Comparison of ENCODE assay signal across 31 cellular contexts in the genomic region with DNA sequence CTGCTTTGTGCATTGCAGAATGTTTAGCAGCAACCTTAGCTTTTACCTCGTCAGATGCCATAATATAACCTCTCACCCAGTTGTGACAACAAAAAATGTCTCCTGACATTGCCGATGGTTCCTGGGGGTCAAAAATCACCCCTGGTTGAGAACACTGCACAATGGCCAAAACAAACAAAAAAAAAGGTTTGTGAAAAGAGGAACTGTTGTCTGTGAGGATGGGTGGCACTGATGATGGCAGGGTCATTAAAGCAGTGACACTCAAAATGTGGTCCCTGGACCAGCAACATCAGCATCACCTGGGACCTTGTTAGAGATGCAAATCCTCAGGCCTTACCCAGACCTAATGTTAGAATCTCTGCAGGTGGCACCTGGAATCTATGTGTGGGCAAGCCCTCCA.
"Had no signal": no experiment of that assay in that cellular context is flagged by ENCODE, and none has a peak within 500 bp of the region (broad histone marks: within the 10 kb centered on the region; RNA-seq: fewer than 3 reads in every experiment).

No MANE protein-coding gene starts in this region.

- H3K27me3 ChIP-seq: brain microvascular endothelial cell, esophagus muscularis mucosa, gastrocnemius medialis, heart right ventricle had no signal

- FAIRE-seq: astrocyte, bronchial epithelial cell, colon had no signal

- DNase-seq: activated CD4-positive, alpha-beta memory T cell treated with anti-CD3 and anti-CD28 coated beads, Interleukin-2, amount 10 ng/mL, durations not matched to agents 7 days and 5 days; activated CD4-positive, alpha-beta T cell treated with anti-CD3 and anti-CD28 coated beads for 1 hour; activated CD4-positive, alpha-beta T cell treated with anti-CD3 and anti-CD28 coated beads for 4 hours; activated CD4-positive, alpha-beta T cell treated with anti-CD3 and anti-CD28 coated beads, Interleukin-2, amount 10 ng/mL, durations not matched to agents 7 days and 5 days; activated CD4-positive, alpha-beta T cell treated with anti-CD3 and anti-CD28 coated beads, Interleukin-2, amount 50 U/mL, for 4 hours; activated CD8-positive, alpha-beta memory T cell treated with anti-CD3 and anti-CD28 coated beads, Interleukin-2, amount 50 U/mL, for 48 hours; activated gamma-delta T cell treated with Interleukin-2 at 50 U/mL for 16 hours; activated naive CD4-positive, alpha-beta T cell treated with anti-CD3 and anti-CD28 coated beads, Interleukin-2, amount 50 U/mL, for 16 hours; activated naive CD4-positive, alpha-beta T cell treated with Interleukin-2 at 50 U/mL for 16 hours; activated T-cell treated with anti-CD3 and anti-CD28 coated beads for 4 hours; activated T-cell treated with anti-CD3 and anti-CD28 coated beads, Interleukin-2, amount 50 U/mL, for 24 hours; activated T-cell treated with anti-CD3 and anti-CD28 coated beads, Interleukin-2, amount 50 U/mL, for 72 hours; amniotic stem cell; anterior cingulate cortex; brain microvascular endothelial cell; cortex of kidney; dermis blood vessel endothelial cell; effector CD4-positive, alpha-beta T cell; effector memory CD8-positive, alpha-beta T cell; erythroblast; foreskin keratinocyte; gastrocnemius medialis; heart right ventricle; T-helper 2 cell had no signal

- H3K36me3 Mint-ChIP-seq: activated naive CD8-positive, alpha-beta T cell; WTC11 had no signal

- H3K36me3 ChIP-seq: brain microvascular endothelial cell, esophagus muscularis mucosa, gastrocnemius medialis, heart right ventricle had no signal

- H3K4me3 ChIP-seq: esophagus muscularis mucosa, gastrocnemius medialis, heart right ventricle had no signal

- H3K27ac Mint-ChIP-seq: activated CD4-positive, alpha-beta memory T cell treated with anti-CD3 and anti-CD28 coated beads, Interleukin-2, amount 10 ng/mL, durations not matched to agents 7 days and 5 days; activated CD4-positive, alpha-beta T cell treated with anti-CD3 and anti-CD28 coated beads, Interleukin-2, amount 10 ng/mL, durations not matched to agents 7 days and 5 days; activated naive CD8-positive, alpha-beta T cell; activated T-cell treated with anti-CD3 and anti-CD28 coated beads, Interleukin-2, amount 50 U/mL, for 24 hours; activated T-cell treated with anti-CD3 and anti-CD28 coated beads, Interleukin-2, amount 50 U/mL, for 72 hours; effector memory CD8-positive, alpha-beta T cell; WTC11 had no signal

- H3K4me3 Mint-ChIP-seq: activated CD4-positive, alpha-beta memory T cell treated with anti-CD3 and anti-CD28 coated beads, Interleukin-2, amount 10 ng/mL, durations not matched to agents 7 days and 5 days; activated CD4-positive, alpha-beta T cell treated with anti-CD3 and anti-CD28 coated beads, Interleukin-2, amount 10 ng/mL, durations not matched to agents 7 days and 5 days; activated naive CD8-positive, alpha-beta T cell; activated T-cell treated with anti-CD3 and anti-CD28 coated beads, Interleukin-2, amount 50 U/mL, for 24 hours; activated T-cell treated with anti-CD3 and anti-CD28 coated beads, Interleukin-2, amount 50 U/mL, for 72 hours; central memory CD8-positive, alpha-beta T cell; effector memory CD8-positive, alpha-beta T cell; WTC11 had no signal

- H3K9me3 Mint-ChIP-seq: activated CD4-positive, alpha-beta memory T cell treated with anti-CD3 and anti-CD28 coated beads, Interleukin-2, amount 10 ng/mL, durations not matched to agents 7 days and 5 days; activated CD4-positive, alpha-beta T cell treated with anti-CD3 and anti-CD28 coated beads, Interleukin-2, amount 10 ng/mL, durations not matched to agents 7 days and 5 days; activated T-cell treated with anti-CD3 and anti-CD28 coated beads, Interleukin-2, amount 50 U/mL, for 24 hours; activated T-cell treated with anti-CD3 and anti-CD28 coated beads, Interleukin-2, amount 50 U/mL, for 72 hours; central memory CD8-positive, alpha-beta T cell; effector memory CD8-positive, alpha-beta T cell; WTC11 had no signal

- ATAC-seq: activated T-cell treated with anti-CD3 and anti-CD28 coated beads, Interleukin-2, amount 50 U/mL, for 72 hours; effector memory CD8-positive, alpha-beta T cell; foreskin keratinocyte; gastrocnemius medialis; heart right ventricle; WTC11 had no signal

- H3K27ac ChIP-seq: brain microvascular endothelial cell, esophagus muscularis mucosa, foreskin keratinocyte, gastrocnemius medialis, heart right ventricle had no signal

- H3K27me3 Mint-ChIP-seq: activated CD4-positive, alpha-beta T cell treated with anti-CD3 and anti-CD28 coated beads, Interleukin-2, amount 10 ng/mL, durations not matched to agents 7 days and 5 days; activated naive CD8-positive, alpha-beta T cell; activated T-cell treated with anti-CD3 and anti-CD28 coated beads, Interleukin-2, amount 50 U/mL, for 24 hours had no signal

- H3K4me1 Mint-ChIP-seq: activated CD4-positive, alpha-beta memory T cell treated with anti-CD3 and anti-CD28 coated beads, Interleukin-2, amount 10 ng/mL, durations not matched to agents 7 days and 5 days; activated CD4-positive, alpha-beta T cell treated with anti-CD3 and anti-CD28 coated beads, Interleukin-2, amount 10 ng/mL, durations not matched to agents 7 days and 5 days; central memory CD8-positive, alpha-beta T cell; WTC11 had no signal

- H3K4me1 ChIP-seq: esophagus muscularis mucosa, foreskin keratinocyte, gastrocnemius medialis, heart right ventricle had no signal

- H3K9me3 ChIP-seq: esophagus muscularis mucosa, gastrocnemius medialis, heart right ventricle had no signal
